14 cellular contexts compared by ENCODE assay signal in genomic region chr6:111791415-111791814, GRCh38.
A peak's percentile ranks its signal among the peaks of the same experiment; 100 is the strongest.
DNase-seq lines count a peak whose midpoint lies in the region; ATAC-seq, FAIRE-seq and TF ChIP-seq lines count a peak whose summit lies in the region.
"Had no signal": no experiment of that assay in that cellular context is flagged by ENCODE, and none has a peak within 500 bp of the region (broad histone marks: within the 10 kb centered on the region; RNA-seq: fewer than 3 reads in every experiment).

No MANE protein-coding gene starts in this region.

- H3K27ac Mint-ChIP-seq in activated CD4-positive, alpha-beta T cell treated with anti-CD3 and anti-CD28 coated beads, Interleukin-2, amount 10 ng/mL, durations not matched to agents 7 days and 5 days: no peak overlapping the region
- H3K27ac Mint-ChIP-seq in astrocyte (ENCODE audit: unreplicated experiment): peak overlapping the region; percentile 42
- H3K27ac Mint-ChIP-seq: effector memory CD8-positive, alpha-beta T cell had no signal

- no peak for TF ChIP-seq POLR2A in IMR-90 (IDR thresholded peaks at IDR 0.05; ENCODE audit: low read depth, low read length)

- H2BK12ac ChIP-seq in mesenchymal stem cell (ENCODE audit: low read length in 2 of 2): no peak overlapping the region

- H2AFZ ChIP-seq in IMR-90 (replicated peaks; ENCODE audit: low read length, poor library complexity): no peak overlapping the region
- H2AFZ ChIP-seq in astrocyte (ENCODE audit: low read depth, low read length): no peak overlapping the region
- H2AFZ ChIP-seq in mesenchymal stem cell (ENCODE audit: low read depth, low read length): no peak overlapping the region
- H2AFZ ChIP-seq: PC-9 had no signal

- no TSS peak for BruUV-seq in IMR-90 (replicated peaks; lab: Mats Ljungman, UMichigan)

- H3K79me1 ChIP-seq in IMR-90 (ENCODE audit: low read depth in 1 of 2, low read length in 2 of 2) (peaks cover 15 to 22% of the 10 kb centered on the region in 2 experiments; a peak in 3 of 4 replicates), mesenchymal stem cell (replicated peaks; ENCODE audit: low read length, poor library complexity, severe bottlenecking) (peaks cover 20% of the 10 kb centered on the region)

- H3K4me1 ChIP-seq in IMR-90 (ENCODE audit: control insufficient read depth, insufficient read depth, low read length): peaks cover 4% of the 10 kb centered on the region; the same call in 1 of the 2 replicates
- H3K4me1 ChIP-seq in astrocyte (ENCODE audit: insufficient read depth, low read length): peaks cover 3% of the 10 kb centered on the region
- H3K4me1 ChIP-seq in mesenchymal stem cell (ENCODE audit: control insufficient read depth, insufficient read depth, low read depth, low read length): peaks cover 7% of the 10 kb centered on the region
- H3K4me1 ChIP-seq: body of pancreas, pancreas had no signal

- in situ Hi-C loops in IMR-90 (cut with MboI; ENCODE audit: low sequenced_read_pairs): no loop called here

- H3K27ac ChIP-seq in IMR-90 (ENCODE audit: insufficient read depth, low read length): no peak overlapping the region
- H3K27ac ChIP-seq in astrocyte (ENCODE audit: low read depth, low read length): no peak overlapping the region
- H3K27ac ChIP-seq in mesenchymal stem cell (ENCODE audit: low read length, poor library complexity, severe bottlenecking): no peak overlapping the region
- H3K27ac ChIP-seq: body of pancreas, pancreas, PC-9 had no signal

- H3K36me3 ChIP-seq in IMR-90 (ENCODE audit: control insufficient read depth, insufficient read depth, low read length): no peaks in the 10 kb centered on the region
- no peaks in the 10 kb centered on the region for H3K36me3 ChIP-seq in astrocyte (ENCODE audit: insufficient read depth, low read length)
- H3K36me3 ChIP-seq in mesenchymal stem cell (ENCODE audit: control insufficient read depth in 1 of 2, insufficient read depth in 2 of 2, low read depth in 1 of 2, low read length in 2 of 2): peaks cover 0 to 5% of the 10 kb centered on the region in 2 experiments
- H3K36me3 ChIP-seq: pancreas had no signal

- H3K4me2 ChIP-seq in IMR-90 (ENCODE audit: low read depth, low read length): no peak overlapping the region
- H3K4me2 ChIP-seq in astrocyte (ENCODE audit: low read length): peak overlapping the region; percentile 23
- H3K4me2 ChIP-seq in mesenchymal stem cell (ENCODE audit: low read length, poor library complexity, severe bottlenecking): no peak overlapping the region
- H3K4me2 ChIP-seq: PC-9 had no signal

- CTCF ChIA-PET in activated CD4-positive, alpha-beta T cell treated with anti-CD3 and anti-CD28 coated beads, Interleukin-2, amount 10 ng/mL, durations not matched to agents 7 days and 5 days (lab: Charles Lee): interaction anchor here (0.5 to 1.0 kb wide), 3 partner anchors 9 to 188 kb away, joined by 3 read pairs; no protein-coding TSS in a partner anchor
- CTCF ChIA-PET in IMR-90 (lab: Yijun Ruan, JAX): no interaction called here

- H3K18ac ChIP-seq in IMR-90 (ENCODE audit: low read depth, low read length): no peak overlapping the region
- no peak overlapping the region for H3K18ac ChIP-seq in mesenchymal stem cell (ENCODE audit: low read depth in 1 of 2, low read length in 2 of 2)

- FAIRE-seq in astrocyte (lab: Jason Lieb, UNC) (peak; percentile 45), frontal cortex (lab: Jason Lieb, UNC) (no peak)
- FAIRE-seq: pancreas had no signal

- peaks cover 12% of the 10 kb centered on the region for H3K36me3 Mint-ChIP-seq in activated CD4-positive, alpha-beta T cell treated with anti-CD3 and anti-CD28 coated beads, Interleukin-2, amount 10 ng/mL, durations not matched to agents 7 days and 5 days (ENCODE audit: low read depth)
- no peaks in the 10 kb centered on the region for H3K36me3 Mint-ChIP-seq in astrocyte (ENCODE audit: low read depth, unreplicated experiment)

- H3K4me1 Mint-ChIP-seq in activated CD4-positive, alpha-beta T cell treated with anti-CD3 and anti-CD28 coated beads, Interleukin-2, amount 10 ng/mL, durations not matched to agents 7 days and 5 days: peaks cover 55% of the 10 kb centered on the region
- peaks cover 47% of the 10 kb centered on the region for H3K4me1 Mint-ChIP-seq in astrocyte (ENCODE audit: low read depth, unreplicated experiment)

- ATAC-seq in IMR-90 (ENCODE audit: low read depth) (peak; percentile 59; the same call in 1 of the 2 replicates), HG02870 (IDR thresholded peaks at IDR 0.05; ENCODE audit: unreplicated experiment) (no peak)
- ATAC-seq: body of pancreas; effector memory CD8-positive, alpha-beta T cell; pancreas had no signal

- H2BK120ac ChIP-seq in IMR-90 (ENCODE audit: low read depth, low read length): no peak overlapping the region
- H2BK120ac ChIP-seq in mesenchymal stem cell (ENCODE audit: low read depth, low read length): no peak overlapping the region

- TF ChIP-seq RAD21 in IMR-90 (IDR thresholded peaks at IDR 0.05; ENCODE audit: low read length): no peak

- no peak overlapping the region for H3K4ac ChIP-seq in IMR-90 (ENCODE audit: low read depth, low read length)
- H3K4ac ChIP-seq in mesenchymal stem cell (ENCODE audit: low read depth in 1 of 2, low read length in 2 of 2): no peak overlapping the region

- WGBS in IMR-90 (ENCODE audit: extremely low coverage in 2 of 2, insufficient read length in 1 of 2), 2 experiments: no CpG with 5 or more reads among the region's 2 CpGs
- WGBS in mesenchymal stem cell: 12% methylated on average over 1 of the region's 2 CpGs

- no peak overlapping the region for H3K4me3 ChIP-seq in IMR-90 (ENCODE audit: insufficient read depth, low read depth, low read length)
- H3K4me3 ChIP-seq in astrocyte (ENCODE audit: insufficient read depth, low read depth, low read length): no peak overlapping the region
- H3K4me3 ChIP-seq in mesenchymal stem cell (ENCODE audit: insufficient read depth in 1 of 2, low read depth in 1 of 2, low read length in 2 of 2): no peak overlapping the region
- H3K4me3 ChIP-seq: body of pancreas, pancreas, PC-9 had no signal

- H4K91ac ChIP-seq in IMR-90 (ENCODE audit: insufficient read depth, low read depth, low read length): no peak overlapping the region
- H4K91ac ChIP-seq in mesenchymal stem cell (ENCODE audit: low read length): no peak overlapping the region

- peaks cover 3% of the 10 kb centered on the region for H3K9me3 Mint-ChIP-seq in activated CD4-positive, alpha-beta T cell treated with anti-CD3 and anti-CD28 coated beads, Interleukin-2, amount 10 ng/mL, durations not matched to agents 7 days and 5 days
- H3K9me3 Mint-ChIP-seq in astrocyte (ENCODE audit: unreplicated experiment): no peaks in the 10 kb centered on the region
- H3K9me3 Mint-ChIP-seq: effector memory CD8-positive, alpha-beta T cell had no signal

- no peak overlapping the region for H2AK9ac ChIP-seq in IMR-90 (replicated peaks; ENCODE audit: low read depth, low read length, poor library complexity)

- H3K14ac ChIP-seq in IMR-90 (replicated peaks; ENCODE audit: low read depth, low read length): no peak overlapping the region
- H3K14ac ChIP-seq in mesenchymal stem cell (ENCODE audit: low read length in 2 of 2): no peak overlapping the region

- peak; percentile 0 for DNase-seq in activated CD4-positive, alpha-beta T cell treated with anti-CD3 and anti-CD28 coated beads, Interleukin-2, amount 10 ng/mL, durations not matched to agents 7 days and 5 days
- no peak for DNase-seq in activated CD4-positive, alpha-beta T cell treated with anti-CD3 and anti-CD28 coated beads, Interleukin-2, amount 50 U/mL, for 48 hours
- DNase-seq in IMR-90 (peak; percentile 42), astrocyte (ENCODE audit: low read depth) (peak; percentile 73), mesenchymal stem cell (peak; percentile 58), frontal cortex (ENCODE audit: low spot score in 2 of 2) (no peak), NCI-H1417 (lab: John Stamatoyannopoulos, UW) (no peak)
- DNase-seq: body of pancreas; effector memory CD8-positive, alpha-beta T cell; MV-4-11; NCI-H446 treated with DMSO at 0.1 percent for 48 hours; pancreas had no signal

- H4K8ac ChIP-seq in IMR-90 (ENCODE audit: low read depth in 2 of 2, low read length in 2 of 2) (no peak overlapping the region), mesenchymal stem cell (ENCODE audit: low read length) (no peak overlapping the region)

- H3K27me3 Mint-ChIP-seq in activated CD4-positive, alpha-beta T cell treated with anti-CD3 and anti-CD28 coated beads, Interleukin-2, amount 10 ng/mL, durations not matched to agents 7 days and 5 days: no peaks in the 10 kb centered on the region
- no peaks in the 10 kb centered on the region for H3K27me3 Mint-ChIP-seq in astrocyte (ENCODE audit: low read depth, unreplicated experiment)
- H3K27me3 Mint-ChIP-seq: effector memory CD8-positive, alpha-beta T cell had no signal

- no peak overlapping the region for H3K56ac ChIP-seq in IMR-90 (ENCODE audit: extremely low read depth, insufficient read depth, low read length)

- H2AK5ac ChIP-seq in IMR-90 (ENCODE audit: low read depth, low read length): no peak overlapping the region
- H2AK5ac ChIP-seq in mesenchymal stem cell (ENCODE audit: low read length, severe bottlenecking): no peak overlapping the region

- H3K79me2 ChIP-seq in astrocyte (ENCODE audit: insufficient read depth, low read length): peaks cover 78% of the 10 kb centered on the region

- H3K9me1 ChIP-seq in IMR-90 (ENCODE audit: insufficient read depth, low read length): peaks cover 3% of the 10 kb centered on the region; the same call in 1 of the 2 replicates

- intact Hi-C loops in IMR-90 (cut with micrococcal nuclease): no loop called here

- POLR2A ChIA-PET in activated CD4-positive, alpha-beta T cell treated with anti-CD3 and anti-CD28 coated beads, Interleukin-2, amount 10 ng/mL, durations not matched to agents 7 days and 5 days (lab: Charles Lee): no interaction called here
- POLR2A ChIA-PET in IMR-90 (lab: Charles Lee; ENCODE audit: unreplicated experiment): no interaction called here

- H3K9ac ChIP-seq in IMR-90 (ENCODE audit: low read depth, low read length) (no peak overlapping the region), astrocyte (ENCODE audit: low read length) (no peak overlapping the region), mesenchymal stem cell (ENCODE audit: low read length) (no peak overlapping the region)

- no peak overlapping the region for H3K4me3 Mint-ChIP-seq in activated CD4-positive, alpha-beta T cell treated with anti-CD3 and anti-CD28 coated beads, Interleukin-2, amount 10 ng/mL, durations not matched to agents 7 days and 5 days
- H3K4me3 Mint-ChIP-seq in astrocyte (ENCODE audit: unreplicated experiment): no peak overlapping the region

- no peak overlapping the region for H2BK20ac ChIP-seq in IMR-90 (ENCODE audit: low read depth, low read length)

- H3K9me3 ChIP-seq in IMR-90 (ENCODE audit: control insufficient read depth, insufficient read depth, low read length) (no peaks in the 10 kb centered on the region), astrocyte (ENCODE audit: insufficient read depth, low read depth, low read length) (no peaks in the 10 kb centered on the region), mesenchymal stem cell (ENCODE audit: control insufficient read depth, low read length) (no peaks in the 10 kb centered on the region)
- H3K9me3 ChIP-seq: body of pancreas, pancreas had no signal

- H4K20me1 ChIP-seq in IMR-90 (ENCODE audit: insufficient read depth, low read length): peaks cover 8% of the 10 kb centered on the region; the same call in 1 of the 2 replicates
- H4K20me1 ChIP-seq in astrocyte (ENCODE audit: insufficient read depth, low read length): peaks cover 22% of the 10 kb centered on the region

- dilution Hi-C loops in IMR-90 (cut with HindIII; ENCODE audit: low sequenced_read_pairs, unreplicated experiment): no loop called here

- H3K27me3 ChIP-seq in IMR-90 (ENCODE audit: control insufficient read depth, insufficient read depth, low read length): no peaks in the 10 kb centered on the region
- no peaks in the 10 kb centered on the region for H3K27me3 ChIP-seq in astrocyte (ENCODE audit: insufficient read depth, low read length)
- no peaks in the 10 kb centered on the region for H3K27me3 ChIP-seq in mesenchymal stem cell (ENCODE audit: control insufficient read depth in 1 of 2, insufficient read depth in 1 of 2, low read length in 2 of 2)
- H3K27me3 ChIP-seq: body of pancreas, pancreas had no signal

- no peak overlapping the region for H2BK15ac ChIP-seq in IMR-90 (ENCODE audit: low read depth, low read length)
- no peak overlapping the region for H2BK15ac ChIP-seq in mesenchymal stem cell (ENCODE audit: low read depth, poor library complexity, severe bottlenecking)

- no peak overlapping the region for H3K23ac ChIP-seq in IMR-90 (ENCODE audit: low read depth, low read length)
- no peak overlapping the region for H3K23ac ChIP-seq in mesenchymal stem cell (ENCODE audit: low read length in 2 of 2)

- no peak overlapping the region for H4K5ac ChIP-seq in IMR-90 (ENCODE audit: low read depth, low read length)

- H2BK5ac ChIP-seq in IMR-90 (ENCODE audit: low read depth, low read length, poor library complexity, severe bottlenecking) (no peak overlapping the region), mesenchymal stem cell (ENCODE audit: low read depth, low read length, poor library complexity, severe bottlenecking) (no peak overlapping the region)

- no peak for TF ChIP-seq CTCF in IMR-90 (conservative IDR thresholded peaks at IDR 0.05; ENCODE audit: low read depth, low read length)
- TF ChIP-seq CTCF in astrocyte (IDR thresholded peaks at IDR 0.05; ENCODE audit: insufficient read depth, low read depth, low read length): no peak

Comparison
In these comparisons a context has a peak if more than half of its experiments do, and no peak if none do; other contexts are left out.
1. DNase-seq: peak in activated CD4-positive, alpha-beta T cell treated with anti-CD3 and anti-CD28 coated beads, Interleukin-2, amount 10 ng/mL, durations not matched to agents 7 days and 5 days (single experiment), IMR-90 (single experiment), astrocyte (single experiment) and mesenchymal stem cell (single experiment); none in activated CD4-positive, alpha-beta T cell treated with anti-CD3 and anti-CD28 coated beads, Interleukin-2, amount 50 U/mL, for 48 hours (0 of 2), frontal cortex (0 of 2) and NCI-H1417 (0 of 3).